Comparison of ENCODE assay signal across 23 cellular contexts in genomic region chr6:3660473-3660872, GRCh38.
A peak's percentile ranks its signal among the peaks of the same experiment; 100 is the strongest.
DNase-seq lines count a peak whose midpoint lies in the region; ATAC-seq, FAIRE-seq and TF ChIP-seq lines count a peak whose summit lies in the region.
"Had no signal": no experiment of that assay in that cellular context is flagged by ENCODE, and none has a peak within 500 bp of the region (broad histone marks: within the 10 kb centered on the region; RNA-seq: fewer than 3 reads in every experiment).

No MANE protein-coding gene starts in this region.

- no peak overlapping the region for H2BK5ac ChIP-seq in H1 (ENCODE audit: low read depth, low read length)
- no peak overlapping the region for H2BK5ac ChIP-seq in trophoblast cell (ENCODE audit: low read depth, low read length, poor library complexity)

- H3K79me2 ChIP-seq in H1 (ENCODE audit: control insufficient read depth in 1 of 2, insufficient read depth in 2 of 2, low read length in 2 of 2) (no peaks in the 10 kb centered on the region), trophoblast cell (ENCODE audit: control insufficient read depth, insufficient read depth, low read length, poor library complexity) (peaks cover 1% of the 10 kb centered on the region)

- H3K18ac ChIP-seq in H1 (ENCODE audit: extremely low read depth, low read length) (no peak overlapping the region), trophoblast cell (ENCODE audit: low read length) (no peak overlapping the region)

- no peak for FAIRE-seq in H1 (lab: Jason Lieb, UNC)
- FAIRE-seq: A204.1, D721Med, GM12891, GM18507, H54 had no signal

- H3K9me3 ChIP-seq in Caco-2 (no peaks in the 10 kb centered on the region), H1 (ENCODE audit: insufficient read depth in 2 of 2, low read depth in 1 of 2, low read length in 1 of 2) (no peaks in the 10 kb centered on the region), trophoblast cell (ENCODE audit: insufficient read depth, low read depth, low read length) (no peaks in the 10 kb centered on the region), transverse colon (no peaks in the 10 kb centered on the region)
- H3K9me3 ChIP-seq: BLaER1, HAP-1 had no signal

- intact Hi-C loops in Caco-2 (cut with micrococcal nuclease; ENCODE audit: unreplicated experiment), result loop anchor here (5.0 kb wide), 2 partner anchors 37 to 138 kb away; no protein-coding TSS in a partner anchor
- intact Hi-C loops in transverse colon (cut with DNase I; ENCODE audit: low total_unique reads), result no loop called here

- H3K27ac ChIP-seq in H1 (ENCODE audit: low read depth, low read length) (no peak overlapping the region; the same call in 1 of the 2 replicates), trophoblast cell (ENCODE audit: low read depth, low read length) (no peak overlapping the region), transverse colon (no peak overlapping the region)
- H3K27ac ChIP-seq: 22Rv1, BLaER1, C4-2B, GM23248 had no signal

- no peak overlapping the region for H4K5ac ChIP-seq in H1 (ENCODE audit: insufficient read length, low read depth, low read length)

- TF ChIP-seq POLR2A in H1 (IDR thresholded peaks at IDR 0.05; ENCODE audit: control extremely low read depth in 1 of 2, low read depth in 2 of 2, low read length in 2 of 2) (no peak), transverse colon (IDR thresholded peaks at IDR 0.05) (no peak)

- in situ Hi-C loops in transverse colon (cut with MboI; ENCODE audit: low pct_ligation_motif_present in 1 of 4, low pct_unique_long_range_greater_than_20kb in 1 of 4, low sequenced_read_pairs in 3 of 4), result no loop called here

- no peaks in the 10 kb centered on the region for H4K20me1 ChIP-seq in H1 (replicated peaks in 1 of 2; ENCODE audit: control insufficient read depth in 1 of 2, insufficient read depth in 2 of 2, low read length in 2 of 2)
- H4K20me1 ChIP-seq: BLaER1 had no signal

- H3K27me3 Mint-ChIP-seq in Caco-2 (ENCODE audit: insufficient read depth, unreplicated experiment), result no peaks in the 10 kb centered on the region

- H3K23ac ChIP-seq in H1 (ENCODE audit: insufficient read length) (no peak overlapping the region), trophoblast cell (ENCODE audit: low read length) (no peak overlapping the region)

- H3K36me3 ChIP-seq in Caco-2 (ENCODE audit: control insufficient read depth, insufficient read depth, low read length) (no peaks in the 10 kb centered on the region), H1 (ENCODE audit: control insufficient read depth in 2 of 4, insufficient read depth in 4 of 4, low read length in 3 of 4) (no peaks in the 10 kb centered on the region), trophoblast cell (ENCODE audit: control insufficient read depth in 1 of 2, insufficient read depth in 2 of 2, low read length in 2 of 2) (no peaks in the 10 kb centered on the region), transverse colon (no peaks in the 10 kb centered on the region)
- H3K36me3 ChIP-seq: BLaER1, HAP-1 had no signal

- ATAC-seq in GM21381 (IDR thresholded peaks at IDR 0.05; ENCODE audit: unreplicated experiment) (no peak), GM18858 (IDR thresholded peaks at IDR 0.05; ENCODE audit: unreplicated experiment) (no peak)
- ATAC-seq: CD8-positive, alpha-beta T cell had no signal

- no TSS peak for BruUV-seq in Caco-2 (replicated peaks; lab: Mats Ljungman, UMichigan)

- no peak overlapping the region; the same call in 1 of the 2 replicates for H2BK20ac ChIP-seq in H1 (ENCODE audit: low read length)

- H3K4me2 ChIP-seq in H1 (ENCODE audit: insufficient read depth in 1 of 2, low read depth in 2 of 2, low read length in 2 of 2) (no peak overlapping the region), trophoblast cell (ENCODE audit: low read length) (no peak overlapping the region)
- H3K4me2 ChIP-seq: BLaER1 had no signal

- no peak overlapping the region for H4K12ac ChIP-seq in trophoblast cell (ENCODE audit: low read depth, low read length)

- no peak overlapping the region for H4K91ac ChIP-seq in H1 (replicated peaks; ENCODE audit: insufficient read length, low read length)
- peak overlapping the region; percentile 1 for H4K91ac ChIP-seq in trophoblast cell (ENCODE audit: low read depth, low read length)

- no peak overlapping the region for H3K56ac ChIP-seq in H1 (replicated peaks; ENCODE audit: insufficient read length, low read depth, low read length)

- no peak for TF ChIP-seq RAD21 in H1 (IDR thresholded peaks at IDR 0.05 in 1 of 2, conservative IDR thresholded peaks at IDR 0.05 in 1 of 2; ENCODE audit: low read depth in 2 of 2, low read length in 2 of 2)

- H3K9ac ChIP-seq in H1 (replicated peaks in 1 of 4; ENCODE audit: extremely low read depth in 1 of 4, low read depth in 3 of 4, low read length in 3 of 4), result no peak overlapping the region
- H3K9ac ChIP-seq in trophoblast cell (ENCODE audit: low read length), result no peak overlapping the region
- H3K9ac ChIP-seq: BLaER1, GM23248 had no signal

- H3K4me3 ChIP-seq in Caco-2 (ENCODE audit: low read depth, low read length) (no peak overlapping the region), H1 (ENCODE audit: extremely low read depth in 1 of 4, insufficient read depth in 2 of 4, low read depth in 3 of 4, low read length in 4 of 4) (no peak overlapping the region), trophoblast cell (ENCODE audit: low read depth, low read length) (no peak overlapping the region), transverse colon (no peak overlapping the region)
- H3K4me3 ChIP-seq: BLaER1, GM23248, HAP-1 had no signal

- no peak overlapping the region for H2BK120ac ChIP-seq in H1 (replicated peaks; ENCODE audit: low read depth, low read length)
- no peak overlapping the region for H2BK120ac ChIP-seq in trophoblast cell (ENCODE audit: insufficient read depth, low read length, poor library complexity)

- no peak for TF ChIP-seq CTCF in Caco-2 (IDR thresholded peaks at IDR 0.05; ENCODE audit: insufficient read depth in 1 of 2, low read depth in 1 of 2, low read length in 1 of 2, severe bottlenecking in 1 of 2, unreplicated experiment in 1 of 2)
- no peak for TF ChIP-seq CTCF in H1 (IDR thresholded peaks at IDR 0.05; ENCODE audit: control extremely low read depth in 1 of 3, insufficient read depth in 1 of 3, low read depth in 1 of 3, low read length in 3 of 3)
- no peak for TF ChIP-seq CTCF in transverse colon (IDR thresholded peaks at IDR 0.05)

- peaks cover 30% of the 10 kb centered on the region for H3K4me1 ChIP-seq in Caco-2
- peaks cover 0 to 8% (median 6%) of the 10 kb centered on the region in 4 experiments; a peak in 5 of 7 replicates for H3K4me1 ChIP-seq in H1 (replicated peaks in 1 of 4; ENCODE audit: control insufficient read depth in 3 of 4, insufficient read depth in 4 of 4, low read length in 3 of 4)
- peaks cover 16 to 26% of the 10 kb centered on the region in 2 experiments for H3K4me1 ChIP-seq in trophoblast cell (ENCODE audit: control insufficient read depth in 1 of 2, insufficient read depth in 2 of 2, low read length in 2 of 2)
- H3K4me1 ChIP-seq in transverse colon, result peaks cover 0 to 7% (median 3%) of the 10 kb centered on the region in 4 donors
- H3K4me1 ChIP-seq: BLaER1, HAP-1 had no signal

- POLR2A ChIA-PET in Caco-2 (lab: Charles Lee) (no interaction called here), H1 (lab: Charles Lee; ENCODE audit: partially characterized antibody) (no interaction called here)

- peak overlapping the region; percentile 62; the same call in 1 of the 2 replicates for H4K8ac ChIP-seq in H1 (ENCODE audit: extremely low read depth, insufficient read depth, low read length)
- no peak overlapping the region for H4K8ac ChIP-seq in trophoblast cell (ENCODE audit: low read depth, low read length)

- H3K4me1 Mint-ChIP-seq in Caco-2 (ENCODE audit: low read depth, unreplicated experiment), result peaks cover 21% of the 10 kb centered on the region
- H3K4me1 Mint-ChIP-seq: B cell; CD4-positive, CD25-positive, alpha-beta regulatory T cell had no signal

- H2BK12ac ChIP-seq in H1 (ENCODE audit: low read depth, low read length) (no peak overlapping the region), trophoblast cell (ENCODE audit: low read length) (peak overlapping the region; percentile 16)

- H3K79me1 ChIP-seq in H1 (ENCODE audit: low read depth, low read length) (no peaks in the 10 kb centered on the region), trophoblast cell (ENCODE audit: low read length) (peaks cover 21% of the 10 kb centered on the region)

- H3K36me3 Mint-ChIP-seq in Caco-2 (ENCODE audit: insufficient read depth, unreplicated experiment), result no peaks in the 10 kb centered on the region
- H3K36me3 Mint-ChIP-seq: CD4-positive, CD25-positive, alpha-beta regulatory T cell; CD8-positive, alpha-beta T cell had no signal

- H2AK5ac ChIP-seq in H1 (ENCODE audit: low read depth, low read length) (no peak overlapping the region), trophoblast cell (ENCODE audit: low read length) (no peak overlapping the region)

- H3K27me3 ChIP-seq in Caco-2 (replicated peaks; ENCODE audit: control insufficient read depth, insufficient read depth, low read length), result no peaks in the 10 kb centered on the region
- no peaks in the 10 kb centered on the region; a peak in 1 of 7 replicates for H3K27me3 ChIP-seq in H1 (replicated peaks in 1 of 4; ENCODE audit: control insufficient read depth in 3 of 4, extremely low read depth in 1 of 4, insufficient read depth in 3 of 4, low read length in 3 of 4)
- no peaks in the 10 kb centered on the region for H3K27me3 ChIP-seq in trophoblast cell (ENCODE audit: insufficient read depth, low read length)
- no peaks in the 10 kb centered on the region for H3K27me3 ChIP-seq in transverse colon
- H3K27me3 ChIP-seq: BLaER1 had no signal

- 86% methylated on average over 8 of the region's 8 CpGs; no CpG with 5 or more reads in 1 of the 2 experiments for WGBS in H1 (ENCODE audit: extremely low coverage in 1 of 2, insufficient coverage in 1 of 2, insufficient read length in 1 of 2, insufficient replicate concordance in 2 of 2, low coverage in 1 of 2, low lambda C conversion rate in 2 of 2, missing lambda C conversion rate in 1 of 2), 2 experiments
- no CpG with 5 or more reads among the region's 8 CpGs for WGBS in trophoblast cell (ENCODE audit: extremely low coverage, insufficient coverage, insufficient read length)
- 68% methylated on average over 8 of the region's 8 CpGs; no CpG with 5 or more reads in 1 of the 2 donors for WGBS in transverse colon (ENCODE audit: low coverage in 1 of 2), 2 donors

- no peak overlapping the region for H2AFZ ChIP-seq in H1 (ENCODE audit: low read length)
- no peak overlapping the region for H2AFZ ChIP-seq in trophoblast cell (ENCODE audit: insufficient read depth, low read length, poor library complexity)
- H2AFZ ChIP-seq: GM23248 had no signal

- TF ChIP-seq EP300 in H1 (IDR thresholded peaks at IDR 0.05; ENCODE audit: borderline replicate concordance in 1 of 2, low read depth in 2 of 2, low read length in 2 of 2) (no peak), transverse colon (IDR thresholded peaks at IDR 0.05; ENCODE audit: low read depth) (no peak)

- H3K14ac ChIP-seq in H1 (ENCODE audit: insufficient read length), result no peak overlapping the region
- no peak overlapping the region for H3K14ac ChIP-seq in trophoblast cell (ENCODE audit: low read length)

- H2BK15ac ChIP-seq in H1 (ENCODE audit: low read length), result no peak overlapping the region

- H3K23me2 ChIP-seq in H1 (ENCODE audit: low read depth, low read length), result peaks cover 3% of the 10 kb centered on the region; the same call in 1 of the 2 replicates

- CTCF ChIA-PET in Caco-2 (lab: Charles Lee) (interaction anchor here (1.0 kb wide), 1 partner anchor 204 kb away, joined by 3 read pairs; the partner anchor contains the start of gene SLC22A23), H1 (lab: Charles Lee; ENCODE audit: partially characterized antibody) (interaction anchor here (0.9 to 1.1 kb wide), 2 partner anchors 67 to 379 kb away, joined by 3 to 4 read pairs; no protein-coding TSS in a partner anchor)

- H3K27ac Mint-ChIP-seq in Caco-2 (ENCODE audit: unreplicated experiment), result peak overlapping the region; percentile 41
- H3K27ac Mint-ChIP-seq: B cell; CD4-positive, CD25-positive, alpha-beta regulatory T cell; CD8-positive, alpha-beta T cell; HFFc6 had no signal

- no peak overlapping the region for H3K4me3 Mint-ChIP-seq in Caco-2 (ENCODE audit: unreplicated experiment)
- H3K4me3 Mint-ChIP-seq: B cell; CD4-positive, CD25-positive, alpha-beta regulatory T cell; CD8-positive, alpha-beta T cell; HFFc6 had no signal

- peak; percentile 51 to 61 for DNase-seq in Caco-2
- no peak for DNase-seq in H1 (ENCODE audit: low read depth in 1 of 2, low spot score in 2 of 2)
- DNase-seq in trophoblast cell, result peak in 1 of 2 donors; percentile 60
- no peak for DNase-seq in transverse colon
- DNase-seq: CD4-positive, CD25-positive, alpha-beta regulatory T cell; CD8-positive, alpha-beta T cell; DMS 273 treated with DMSO at 0.1 percent for 48 hours; DMS79 treated with DMSO at 0.1 percent for 48 hours; GF-D8; GM23248; HFFc6 had no signal

- no peaks in the 10 kb centered on the region for H3K9me3 Mint-ChIP-seq in Caco-2 (ENCODE audit: unreplicated experiment)
- H3K9me3 Mint-ChIP-seq: CD4-positive, CD25-positive, alpha-beta regulatory T cell; CD8-positive, alpha-beta T cell; HFFc6 had no signal

- H3K4ac ChIP-seq in H1 (replicated peaks; ENCODE audit: insufficient read length, low read depth, low read length) (no peak overlapping the region), trophoblast cell (ENCODE audit: low read depth, low read length) (no peak overlapping the region)

Comparison
In these comparisons a context has a peak if more than half of its experiments do, and no peak if none do; other contexts are left out.
1. DNase-seq: peak in Caco-2 (2 of 2); none in H1 (0 of 2) and transverse colon (single experiment).